In the genomic region with DNA sequence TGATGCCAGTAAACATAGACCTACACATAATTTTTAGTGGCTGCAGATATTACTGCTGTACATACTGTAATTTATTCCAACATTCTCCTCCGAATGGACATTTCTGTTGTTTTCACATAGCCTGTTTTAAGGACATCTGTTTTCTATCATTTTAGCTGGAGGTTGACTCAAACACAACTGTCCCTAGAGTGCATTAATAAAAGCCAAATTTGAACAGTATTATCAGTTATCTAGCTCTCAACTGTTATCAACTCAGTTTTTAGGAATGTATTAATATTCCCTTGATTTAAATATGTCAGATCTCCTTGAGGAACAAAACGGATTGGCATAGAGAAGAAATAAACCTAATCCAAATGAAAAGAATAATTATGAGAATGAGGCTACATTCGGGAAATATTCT, we compare ENCODE assay signal across 37 cellular contexts. TPM values are rescaled to one million over a fixed set of nuclear protein-coding genes. Genes with fewer than 3 reads are reported as not detected.
"Had no signal": no experiment of that assay in that cellular context is flagged by ENCODE, and none has a peak within 500 bp of the region (broad histone marks: within the 10 kb centered on the region; RNA-seq: fewer than 3 reads in every experiment).

No MANE protein-coding gene starts in this region.

- H3K27me3 ChIP-seq: MG63 had no signal

- H3K9ac ChIP-seq: KMS-11 had no signal

- H3K27ac ChIP-seq: KMS-11 had no signal

- DNase-seq: Karpas-422, Kasumi-1, KG1, MG63, MM.1S, MV-4-11, NCI-H1048, NCI-H1092, NCI-H1092 treated with DMSO at 0.1 percent for 48 hours, NCI-H1105, NCI-H1105 treated with DMSO at 0.1 percent for 48 hours, NCI-H1417, NCI-H1417 treated with DMSO at 0.1 percent for 48 hours, NCI-H1436, NCI-H1436 treated with DMSO at 0.1 percent for 48 hours, NCI-H146, NCI-H1694, NCI-H1694 treated with DMSO at 0.1 percent for 48 hours, NCI-H187, NCI-H187 treated with DMSO at 0.1 percent for 48 hours, NCI-H1930, NCI-H2029, NCI-H2029 treated with DMSO at 0.1 percent for 48 hours, NCI-H2081, NCI-H2081 treated with DMSO at 0.1 percent for 48 hours, NCI-H2107, NCI-H2171, NCI-H2171 treated with DMSO at 0.1 percent for 48 hours, NCI-H2227 treated with DMSO at 0.1 percent for 48 hours, NCI-H226, NCI-H345, NCI-H446, NCI-H446 treated with DMSO at 0.1 percent for 48 hours had no signal

- H3K4me2 ChIP-seq: KMS-11 had no signal

- H3K4me3 ChIP-seq: MG63 had no signal

- H3K9me3 ChIP-seq: MG63 had no signal

- H3K36me3 ChIP-seq: MG63 had no signal

RNA-seq across cellular contexts. Expression of gene PIWIL1, which starts 17.1 kb away (rescaled TPM):
- total RNA-seq: LHCN-M2, M059J, MCF 10A had no signal
